8 cellular contexts compared by ENCODE assay signal in genomic region chr10:13712799-13713581, GRCh38.
DNase-seq lines count a peak whose midpoint lies in the region; ATAC-seq and TF ChIP-seq lines count a peak whose summit lies in the region.

No MANE protein-coding gene starts in this region.

- TF ChIP-seq CTCF in esophagus squamous epithelium (IDR thresholded peaks at IDR 0.05): no peak
- no peak for TF ChIP-seq CTCF in omental fat pad (IDR thresholded peaks at IDR 0.05)

- no peaks in the 10 kb centered on the region for H3K27me3 ChIP-seq in esophagus squamous epithelium

- no peaks in the 10 kb centered on the region for H3K36me3 ChIP-seq in esophagus squamous epithelium

- intact Hi-C loops in esophagus squamous epithelium (cut with DNase I): no loop called here

- peak overlapping the region in 2 of 4 donors; percentile 33 to 60 for H3K27ac ChIP-seq in esophagus squamous epithelium

- no peaks in the 10 kb centered on the region for H3K9me3 ChIP-seq in esophagus squamous epithelium

- H3K4me1 ChIP-seq in esophagus squamous epithelium: peaks cover 19 to 65% (median 23%) of the 10 kb centered on the region in 3 donors

- peak; percentile 86 for ATAC-seq in GM19351 (IDR thresholded peaks at IDR 0.05; ENCODE audit: unreplicated experiment)
- peak; percentile 70 for ATAC-seq in HG03280 (IDR thresholded peaks at IDR 0.05; ENCODE audit: unreplicated experiment)
- ATAC-seq in omental fat pad (ENCODE audit: low FRiP score): peak; percentile 73

- TF ChIP-seq POLR2A in esophagus squamous epithelium (IDR thresholded peaks at IDR 0.05): no peak

- in situ Hi-C loops in SK-MEL-5 (cut with HindIII; ENCODE audit: low pct_unique_long_range_greater_than_20kb, low sequenced_read_pairs): no loop called here

- H3K4me3 ChIP-seq in esophagus squamous epithelium: no peak overlapping the region

- WGBS in esophagus squamous epithelium, 2 donors: 14 to 36% methylated on average over 6 of the region's 6 CpGs

- DNase-seq in ELR (ENCODE audit: low read depth) (peak; percentile 99), SK-MEL-5 (ENCODE audit: low read depth, low spot score) (peak; percentile 61), esophagus squamous epithelium (lab: John Stamatoyannopoulos, UW) (peak; percentile 15), omental fat pad (ENCODE audit: low spot score) (peak; percentile 60), mesenteric fat pad (ENCODE audit: low spot score) (no peak), COR-L47 (lab: John Stamatoyannopoulos, UW) (no peak)

Comparison
In these comparisons a context has a peak if more than half of its experiments do, and no peak if none do; other contexts are left out.
1. DNase-seq: peak in ELR (single experiment), SK-MEL-5 (single experiment), esophagus squamous epithelium (single experiment) and omental fat pad (single experiment); none in mesenteric fat pad (single experiment) and COR-L47 (single experiment).
2. Peak in every context shown above with its lines, with median percentiles within 50 percentile points of each other: ATAC-seq.